3 cellular contexts compared by ENCODE assay signal in genomic region chr10:46374410-46374809, GRCh38. TPM values are rescaled to one million over a fixed set of nuclear protein-coding genes. Genes with fewer than 3 reads are reported as not detected.
"Had no signal": no experiment of that assay in that cellular context is flagged by ENCODE, and none has a peak within 500 bp of the region (broad histone marks: within the 10 kb centered on the region; RNA-seq: fewer than 3 reads in every experiment).

No MANE protein-coding gene starts in this region.

RNA-seq across cellular contexts. Expression of gene ANXA8L1, which starts 1.2 kb away (rescaled TPM):
- total RNA-seq: H4, H7, HT-29 had no signal
